1 cellular context compared by ENCODE assay signal in the genomic region with DNA sequence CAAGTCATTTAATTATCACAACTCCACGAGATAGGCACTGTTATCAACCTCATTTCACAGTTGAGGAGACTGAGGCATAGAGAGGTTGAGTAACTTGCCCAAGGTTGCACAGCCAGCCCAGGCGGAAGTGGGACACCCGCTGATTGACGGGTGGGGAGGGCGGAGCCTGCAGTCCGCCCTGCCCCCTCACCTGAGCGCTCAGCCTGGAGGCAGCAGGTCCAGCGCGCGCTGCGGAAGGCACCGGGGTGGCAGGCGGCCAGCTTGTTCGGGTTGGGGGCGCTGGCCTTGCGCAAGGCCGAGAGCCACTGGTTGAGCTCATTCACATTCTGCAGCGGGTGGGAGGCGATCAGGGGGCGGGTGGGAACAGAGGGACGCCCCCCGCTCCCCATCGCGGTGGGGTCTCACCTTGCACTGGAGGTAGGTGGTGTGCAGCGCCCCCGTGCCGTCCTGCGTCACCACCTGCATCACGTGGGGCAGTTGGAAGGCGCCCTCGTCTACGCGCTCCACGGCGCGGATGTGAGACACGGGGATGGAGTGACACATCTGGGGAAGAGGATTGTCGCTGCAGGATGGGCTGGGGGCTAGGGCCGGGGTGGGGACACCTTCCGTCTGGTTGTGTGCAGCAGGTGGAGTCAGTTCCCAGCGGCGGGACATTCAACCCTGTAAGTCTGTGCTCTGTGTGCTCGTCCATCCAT.
TF ChIP-seq lines count a peak whose summit lies in the region.

No MANE protein-coding gene starts in this region.

TF ChIP-seq in HepG2, 621 proteins besides CTCF, POLR2A, EP300 and RAD21:
- TF ChIP-seq MED13 (CRISPR knock-in tag; IDR thresholded peaks at IDR 0.05) = no peak
- TF ChIP-seq ZSCAN29 (CRISPR knock-in tag; conservative IDR thresholded peaks at IDR 0.05) = peak; percentile 95
- TF ChIP-seq, protein P1, sequence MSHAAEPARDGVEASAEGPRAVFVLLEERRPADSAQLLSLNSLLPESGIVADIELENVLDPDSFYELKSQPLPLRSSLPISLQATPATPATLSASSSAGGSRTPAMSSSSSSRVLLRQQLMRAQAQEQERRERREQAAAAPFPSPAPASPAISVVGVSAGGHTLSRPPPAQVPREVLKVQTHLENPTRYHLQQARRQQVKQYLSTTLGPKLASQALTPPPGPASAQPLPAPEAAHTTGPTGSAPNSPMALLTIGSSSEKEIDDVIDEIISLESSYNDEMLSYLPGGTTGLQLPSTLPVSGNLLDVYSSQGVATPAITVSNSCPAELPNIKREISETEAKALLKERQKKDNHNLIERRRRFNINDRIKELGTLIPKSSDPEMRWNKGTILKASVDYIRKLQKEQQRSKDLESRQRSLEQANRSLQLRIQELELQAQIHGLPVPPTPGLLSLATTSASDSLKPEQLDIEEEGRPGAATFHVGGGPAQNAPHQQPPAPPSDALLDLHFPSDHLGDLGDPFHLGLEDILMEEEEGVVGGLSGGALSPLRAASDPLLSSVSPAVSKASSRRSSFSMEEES (CRISPR knock-in tag; IDR thresholded peaks at IDR 0.05) = no peak
- peak; percentile 29; the same call in 1 of the 2 replicates for TF ChIP-seq CEBPB (IDR thresholded peaks at IDR 0.05; ENCODE audit: borderline replicate concordance, low read depth, low read length)
- no peak for TF ChIP-seq ZMAT3 (CRISPR knock-in tag; conservative IDR thresholded peaks at IDR 0.05)
- TF ChIP-seq ISX (CRISPR knock-in tag; conservative IDR thresholded peaks at IDR 0.05) = no peak
- TF ChIP-seq, protein P2, sequence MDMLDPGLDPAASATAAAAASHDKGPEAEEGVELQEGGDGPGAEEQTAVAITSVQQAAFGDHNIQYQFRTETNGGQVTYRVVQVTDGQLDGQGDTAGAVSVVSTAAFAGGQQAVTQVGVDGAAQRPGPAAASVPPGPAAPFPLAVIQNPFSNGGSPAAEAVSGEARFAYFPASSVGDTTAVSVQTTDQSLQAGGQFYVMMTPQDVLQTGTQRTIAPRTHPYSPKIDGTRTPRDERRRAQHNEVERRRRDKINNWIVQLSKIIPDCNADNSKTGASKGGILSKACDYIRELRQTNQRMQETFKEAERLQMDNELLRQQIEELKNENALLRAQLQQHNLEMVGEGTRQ (IDR thresholded peaks at IDR 0.05; ENCODE audit: low read depth, low read length) = peak; percentile 3; the same call in 1 of the 2 replicates
- TF ChIP-seq, protein P2 (CRISPR knock-in tag; IDR thresholded peaks at IDR 0.05; ENCODE audit: borderline replicate concordance) = peak; percentile 56; the same call in 1 of the 2 replicates
- no peak for TF ChIP-seq ATF1 (CRISPR knock-in tag; IDR thresholded peaks at IDR 0.05)
- TF ChIP-seq ZMYM3 (CRISPR knock-in tag; IDR thresholded peaks at IDR 0.05) = peak; percentile 33; the same call in 1 of the 2 replicates
- TF ChIP-seq, protein P3, sequence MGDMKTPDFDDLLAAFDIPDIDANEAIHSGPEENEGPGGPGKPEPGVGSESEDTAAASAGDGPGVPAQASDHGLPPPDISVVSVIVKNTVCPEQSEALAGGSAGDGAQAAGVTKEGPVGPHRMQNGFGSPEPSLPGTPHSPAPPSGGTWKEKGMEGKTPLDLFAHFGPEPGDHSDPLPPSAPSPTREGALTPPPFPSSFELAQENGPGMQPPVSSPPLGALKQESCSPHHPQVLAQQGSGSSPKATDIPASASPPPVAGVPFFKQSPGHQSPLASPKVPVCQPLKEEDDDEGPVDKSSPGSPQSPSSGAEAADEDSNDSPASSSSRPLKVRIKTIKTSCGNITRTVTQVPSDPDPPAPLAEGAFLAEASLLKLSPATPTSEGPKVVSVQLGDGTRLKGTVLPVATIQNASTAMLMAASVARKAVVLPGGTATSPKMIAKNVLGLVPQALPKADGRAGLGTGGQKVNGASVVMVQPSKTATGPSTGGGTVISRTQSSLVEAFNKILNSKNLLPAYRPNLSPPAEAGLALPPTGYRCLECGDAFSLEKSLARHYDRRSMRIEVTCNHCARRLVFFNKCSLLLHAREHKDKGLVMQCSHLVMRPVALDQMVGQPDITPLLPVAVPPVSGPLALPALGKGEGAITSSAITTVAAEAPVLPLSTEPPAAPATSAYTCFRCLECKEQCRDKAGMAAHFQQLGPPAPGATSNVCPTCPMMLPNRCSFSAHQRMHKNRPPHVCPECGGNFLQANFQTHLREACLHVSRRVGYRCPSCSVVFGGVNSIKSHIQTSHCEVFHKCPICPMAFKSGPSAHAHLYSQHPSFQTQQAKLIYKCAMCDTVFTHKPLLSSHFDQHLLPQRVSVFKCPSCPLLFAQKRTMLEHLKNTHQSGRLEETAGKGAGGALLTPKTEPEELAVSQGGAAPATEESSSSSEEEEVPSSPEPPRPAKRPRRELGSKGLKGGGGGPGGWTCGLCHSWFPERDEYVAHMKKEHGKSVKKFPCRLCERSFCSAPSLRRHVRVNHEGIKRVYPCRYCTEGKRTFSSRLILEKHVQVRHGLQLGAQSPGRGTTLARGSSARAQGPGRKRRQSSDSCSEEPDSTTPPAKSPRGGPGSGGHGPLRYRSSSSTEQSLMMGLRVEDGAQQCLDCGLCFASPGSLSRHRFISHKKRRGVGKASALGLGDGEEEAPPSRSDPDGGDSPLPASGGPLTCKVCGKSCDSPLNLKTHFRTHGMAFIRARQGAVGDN (CRISPR knock-in tag; IDR thresholded peaks at IDR 0.05) = peak; percentile 35
- TF ChIP-seq ZNF768 (CRISPR knock-in tag; IDR thresholded peaks at IDR 0.05) = peak; percentile 97
- no peak for TF ChIP-seq ZFY (CRISPR knock-in tag; IDR thresholded peaks at IDR 0.05)
- 0 out of 2 replicates have a peak, but pooled peaks have one; percentile 10 for TF ChIP-seq POGZ (CRISPR knock-in tag; IDR thresholded peaks at IDR 0.05)
- TF ChIP-seq, protein P4, sequence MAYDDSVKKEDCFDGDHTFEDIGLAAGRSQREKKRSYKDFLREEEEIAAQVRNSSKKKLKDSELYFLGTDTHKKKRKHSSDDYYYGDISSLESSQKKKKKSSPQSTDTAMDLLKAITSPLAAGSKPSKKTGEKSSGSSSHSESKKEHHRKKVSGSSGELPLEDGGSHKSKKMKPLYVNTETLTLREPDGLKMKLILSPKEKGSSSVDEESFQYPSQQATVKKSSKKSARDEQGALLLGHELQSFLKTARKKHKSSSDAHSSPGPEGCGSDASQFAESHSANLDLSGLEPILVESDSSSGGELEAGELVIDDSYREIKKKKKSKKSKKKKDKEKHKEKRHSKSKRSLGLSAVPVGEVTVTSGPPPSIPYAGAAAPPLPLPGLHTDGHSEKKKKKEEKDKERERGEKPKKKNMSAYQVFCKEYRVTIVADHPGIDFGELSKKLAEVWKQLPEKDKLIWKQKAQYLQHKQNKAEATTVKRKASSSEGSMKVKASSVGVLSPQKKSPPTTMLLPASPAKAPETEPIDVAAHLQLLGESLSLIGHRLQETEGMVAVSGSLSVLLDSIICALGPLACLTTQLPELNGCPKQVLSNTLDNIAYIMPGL (CRISPR knock-in tag; IDR thresholded peaks at IDR 0.05; ENCODE audit: borderline replicate concordance in 1 of 2, low read depth in 1 of 2) = peak in 1 of 2 experiments; percentile 38; a peak in 1 of 4 replicates
- no peak for TF ChIP-seq FIP1L1 (IDR thresholded peaks at IDR 0.05; ENCODE audit: borderline replicate concordance, insufficient read depth, low read depth, low read length)
- TF ChIP-seq, protein P5, sequence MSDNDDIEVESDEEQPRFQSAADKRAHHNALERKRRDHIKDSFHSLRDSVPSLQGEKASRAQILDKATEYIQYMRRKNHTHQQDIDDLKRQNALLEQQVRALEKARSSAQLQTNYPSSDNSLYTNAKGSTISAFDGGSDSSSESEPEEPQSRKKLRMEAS (IDR thresholded peaks at IDR 0.05) = 0 out of 2 replicates have a peak, but pooled peaks have one; percentile 15
- peak; percentile 68 for TF ChIP-seq GABPB1 (CRISPR knock-in tag; IDR thresholded peaks at IDR 0.05)
- TF ChIP-seq, protein P6, sequence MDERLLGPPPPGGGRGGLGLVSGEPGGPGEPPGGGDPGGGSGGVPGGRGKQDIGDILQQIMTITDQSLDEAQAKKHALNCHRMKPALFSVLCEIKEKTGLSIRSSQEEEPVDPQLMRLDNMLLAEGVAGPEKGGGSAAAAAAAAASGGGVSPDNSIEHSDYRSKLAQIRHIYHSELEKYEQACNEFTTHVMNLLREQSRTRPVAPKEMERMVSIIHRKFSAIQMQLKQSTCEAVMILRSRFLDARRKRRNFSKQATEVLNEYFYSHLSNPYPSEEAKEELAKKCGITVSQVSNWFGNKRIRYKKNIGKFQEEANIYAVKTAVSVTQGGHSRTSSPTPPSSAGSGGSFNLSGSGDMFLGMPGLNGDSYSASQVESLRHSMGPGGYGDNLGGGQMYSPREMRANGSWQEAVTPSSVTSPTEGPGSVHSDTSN (CRISPR knock-in tag; IDR thresholded peaks at IDR 0.05) = peak; percentile 67; the same call in 1 of the 2 replicates
